In genomic region chr1:115976900-115977480, GRCh38 we compare ENCODE assay signal across 8 cellular contexts. TPM values are rescaled to one million over a fixed set of nuclear protein-coding genes. Genes with fewer than 3 reads are reported as not detected.
DNase-seq lines count a peak whose midpoint lies in the region; ATAC-seq, FAIRE-seq and TF ChIP-seq lines count a peak whose summit lies in the region.

No MANE protein-coding gene starts in this region.

- peaks cover 65% of the 10 kb centered on the region for H3K27me3 Mint-ChIP-seq in CD4-positive, CD25-positive, alpha-beta regulatory T cell
- no peaks in the 10 kb centered on the region for H3K27me3 Mint-ChIP-seq in chondrocyte (ENCODE audit: low read depth)

- no peaks in the 10 kb centered on the region for H4K20me1 ChIP-seq in KMS-11 (ENCODE audit: insufficient read depth)

- H3K4me3 Mint-ChIP-seq in CD4-positive, CD25-positive, alpha-beta regulatory T cell, result peak overlapping the region; percentile 56 to 83 (median 78)
- H3K4me3 Mint-ChIP-seq in chondrocyte (ENCODE audit: unreplicated experiment), result peak overlapping the region; percentile 95

- H3K4me3 ChIP-seq in CD4-positive, CD25-positive, alpha-beta regulatory T cell (ENCODE audit: low read depth, low read length), result no peak overlapping the region
- H3K4me3 ChIP-seq in KMS-11 (IDR thresholded peaks at IDR 0.05; ENCODE audit: insufficient read depth, low read depth, low read length), result no peak overlapping the region

- no peak overlapping the region for H3K27ac ChIP-seq in CD4-positive, CD25-positive, alpha-beta regulatory T cell (ENCODE audit: insufficient read depth, low read length, poor library complexity, severe bottlenecking)
- no peak overlapping the region for H3K27ac ChIP-seq in KMS-11

- no peak for ATAC-seq in CD4-positive, CD25-positive, alpha-beta regulatory T cell (ENCODE audit: low read depth in 2 of 2)
- ATAC-seq in HG02884 (IDR thresholded peaks at IDR 0.05; ENCODE audit: unreplicated experiment), result no peak

- peaks cover 0 to 5% of the 10 kb centered on the region in 2 experiments for H3K9me3 ChIP-seq in CD4-positive, CD25-positive, alpha-beta regulatory T cell (ENCODE audit: control insufficient read depth in 2 of 2, low read length in 2 of 2)

- no peak overlapping the region for H3K9ac ChIP-seq in KMS-11

- FAIRE-seq in urothelium cell line (lab: Jason Lieb, UNC), result peak; percentile 30

- H3K4me1 Mint-ChIP-seq in CD4-positive, CD25-positive, alpha-beta regulatory T cell, result peaks cover 4 to 21% (median 8%) of the 10 kb centered on the region in 4 donors
- H3K4me1 Mint-ChIP-seq in chondrocyte (ENCODE audit: low read depth), result peaks cover 34% of the 10 kb centered on the region

- H3K79me2 ChIP-seq in KMS-11 (ENCODE audit: insufficient read depth, low read depth), result no peaks in the 10 kb centered on the region

- peaks cover 5% of the 10 kb centered on the region for H3K4me1 ChIP-seq in CD4-positive, CD25-positive, alpha-beta regulatory T cell (ENCODE audit: control insufficient read depth, insufficient read depth, low read length, poor library complexity, severe bottlenecking)
- no peaks in the 10 kb centered on the region for H3K4me1 ChIP-seq in KMS-11 (ENCODE audit: low read depth, poor library complexity, severe bottlenecking)

- H3K27ac Mint-ChIP-seq in CD4-positive, CD25-positive, alpha-beta regulatory T cell, result peak overlapping the region in 1 of 3 donors; percentile 80
- peak overlapping the region; percentile 89 for H3K27ac Mint-ChIP-seq in chondrocyte (ENCODE audit: unreplicated experiment)

- no peak for DNase-seq in CD4-positive, CD25-positive, alpha-beta regulatory T cell
- DNase-seq in chondrocyte (ENCODE audit: low spot score) (no peak), midbrain (lab: John Stamatoyannopoulos, UW) (peak; percentile 44), urothelium cell line (ENCODE audit: low spot score) (peak; percentile 30), A172 (ENCODE audit: low spot score) (no peak), NCI-H1436 treated with DMSO at 0.1 percent for 48 hours (lab: John Stamatoyannopoulos, UW) (no peak)

- H3K27me3 ChIP-seq in CD4-positive, CD25-positive, alpha-beta regulatory T cell (ENCODE audit: control insufficient read depth, insufficient read depth, low read length), result peaks cover 40% of the 10 kb centered on the region
- no peaks in the 10 kb centered on the region for H3K27me3 ChIP-seq in KMS-11 (ENCODE audit: insufficient read depth, low read depth)

- H2AFZ ChIP-seq in KMS-11 (ENCODE audit: low read depth), result no peak overlapping the region; the same call in 1 of the 2 replicates

- TF ChIP-seq CTCF in KMS-11 (conservative IDR thresholded peaks at IDR 0.05; ENCODE audit: low read depth, low read length) (no peak), chondrocyte (IDR thresholded peaks at IDR 0.05) (no peak)

- H3K36me3 Mint-ChIP-seq in CD4-positive, CD25-positive, alpha-beta regulatory T cell, result no peaks in the 10 kb centered on the region
- no peaks in the 10 kb centered on the region for H3K36me3 Mint-ChIP-seq in chondrocyte (ENCODE audit: low read depth)

- no peaks in the 10 kb centered on the region for H3K36me3 ChIP-seq in CD4-positive, CD25-positive, alpha-beta regulatory T cell (ENCODE audit: control insufficient read depth, insufficient read depth, low read length)
- no peaks in the 10 kb centered on the region for H3K36me3 ChIP-seq in KMS-11 (ENCODE audit: insufficient read depth)

- peak overlapping the region; percentile 13; the same call in 1 of the 2 replicates for H3K4me2 ChIP-seq in KMS-11

- peaks cover 0 to 3% (median 0%) of the 10 kb centered on the region in 7 donors for H3K9me3 Mint-ChIP-seq in CD4-positive, CD25-positive, alpha-beta regulatory T cell
- H3K9me3 Mint-ChIP-seq in chondrocyte (ENCODE audit: low read depth), result no peaks in the 10 kb centered on the region

RNA-seq across cellular contexts. Expression of gene SLC22A15, which starts 0.7 kb away (rescaled TPM):
- total RNA-seq in CD4-positive, CD25-positive, alpha-beta regulatory T cell, result 0.17 TPM
- under 1 TPM in 1 of 4 donors, not detected in 3; 0.03 TPM for polyA plus RNA-seq in CD4-positive, CD25-positive, alpha-beta regulatory T cell
- 6.7 to 9.8 TPM (median 8.3 TPM) in 3 replicates for total RNA-seq in chondrocyte
- total RNA-seq in A172 (2014; rRNA removed; shearing (Covaris generic)), result 1.3 and 4.3 TPM in 2 replicates

Comparison
In these comparisons a context has a peak if more than half of its experiments do, and no peak if none do; other contexts are left out.
1. DNase-seq: peak in midbrain (single experiment) and urothelium cell line (single experiment); none in CD4-positive, CD25-positive, alpha-beta regulatory T cell (0 of 3), chondrocyte (single experiment), A172 (single experiment) and NCI-H1436 treated with DMSO at 0.1 percent for 48 hours (single experiment).